Comparison of ENCODE assay signal across 18 cellular contexts in the genomic region with DNA sequence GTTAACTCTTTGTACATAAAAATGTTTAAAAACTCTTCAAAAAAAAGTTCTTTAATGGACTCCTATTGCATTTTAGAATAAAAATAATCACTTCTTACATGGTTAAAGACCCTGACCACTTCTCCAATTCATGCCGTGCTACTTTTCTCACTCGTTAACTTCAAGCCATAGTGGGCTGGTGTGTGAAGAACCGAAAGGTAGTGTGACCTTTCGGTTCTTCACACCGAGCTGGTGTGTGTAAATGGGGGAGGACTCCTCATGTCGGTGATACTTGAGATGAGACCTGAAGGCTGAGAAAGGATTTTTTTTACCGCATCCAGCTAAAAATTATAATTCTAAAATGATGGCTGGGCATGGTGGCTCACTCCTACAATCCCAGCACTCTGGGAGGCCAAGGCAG. TPM values are rescaled to one million over a fixed set of nuclear protein-coding genes. Genes with fewer than 3 reads are reported as not detected.
A peak's percentile ranks its signal among the peaks of the same experiment; 100 is the strongest.
DNase-seq lines count a peak whose midpoint lies in the region; ATAC-seq and TF ChIP-seq lines count a peak whose summit lies in the region.
"Had no signal": no experiment of that assay in that cellular context is flagged by ENCODE, and none has a peak within 500 bp of the region (broad histone marks: within the 10 kb centered on the region; RNA-seq: fewer than 3 reads in every experiment).

No MANE protein-coding gene starts in this region.

- H3K9me3 Mint-ChIP-seq in activated CD8-positive, alpha-beta T cell treated with anti-CD3 and anti-CD28 coated beads for 36 hours = no peaks in the 10 kb centered on the region
- no peaks in the 10 kb centered on the region for H3K9me3 Mint-ChIP-seq in activated CD8-positive, alpha-beta T cell treated with anti-CD3 and anti-CD28 coated beads, Interleukin-2, amount 10 ng/mL, durations not matched to agents 7 days and 5 days (ENCODE audit: insufficient read depth)
- H3K9me3 Mint-ChIP-seq in stimulated activated memory B cell treated with anti-CD40 and anti-IgM and Interleukin-4, amounts not matched to agents 10 μg/mL and 1 μg/mL and 100 μg/mL, for 72 hours = peaks cover 3% of the 10 kb centered on the region
- H3K9me3 Mint-ChIP-seq: CD8-positive, alpha-beta T cell had no signal

- H3K4me2 ChIP-seq in OCI-LY3 (ENCODE audit: low read length) = peak overlapping the region; percentile 56
- H3K4me2 ChIP-seq: PC-9 had no signal

- H3K36me3 Mint-ChIP-seq in activated CD8-positive, alpha-beta T cell treated with anti-CD3 and anti-CD28 coated beads for 36 hours (ENCODE audit: low read depth) = peaks cover 4% of the 10 kb centered on the region
- H3K36me3 Mint-ChIP-seq in activated CD8-positive, alpha-beta T cell treated with anti-CD3 and anti-CD28 coated beads, Interleukin-2, amount 10 ng/mL, durations not matched to agents 7 days and 5 days (ENCODE audit: low read depth) = peaks cover 6% of the 10 kb centered on the region
- H3K36me3 Mint-ChIP-seq in stimulated activated memory B cell treated with anti-CD40 and anti-IgM and Interleukin-4, amounts not matched to agents 10 μg/mL and 1 μg/mL and 100 μg/mL, for 72 hours = peaks cover 13% of the 10 kb centered on the region

- H3K4me1 ChIP-seq in OCI-LY3 (ENCODE audit: low read length) = peaks cover 60% of the 10 kb centered on the region
- H3K4me1 ChIP-seq: BE2C, SJCRH30 had no signal

- ATAC-seq in activated CD8-positive, alpha-beta T cell treated with anti-CD3 and anti-CD28 coated beads for 36 hours = no peak
- ATAC-seq in activated CD8-positive, alpha-beta T cell treated with anti-CD3 and anti-CD28 coated beads, Interleukin-2, amount 10 ng/mL, durations not matched to agents 7 days and 5 days = no peak
- ATAC-seq in GM19395 (IDR thresholded peaks at IDR 0.05; ENCODE audit: unreplicated experiment) = peak; percentile 67
- ATAC-seq in stimulated activated memory B cell treated with anti-CD40 and anti-IgM and Interleukin-4, amounts not matched to agents 10 μg/mL and 1 μg/mL and 100 μg/mL, for 72 hours = peak; percentile 48
- ATAC-seq: CD8-positive, alpha-beta T cell had no signal

- intact Hi-C loops in activated CD8-positive, alpha-beta T cell treated with anti-CD3 and anti-CD28 coated beads for 36 hours (cut with micrococcal nuclease) = no loop called here

- POLR2A ChIA-PET in activated CD8-positive, alpha-beta T cell treated with anti-CD3 and anti-CD28 coated beads for 36 hours (lab: Charles Lee) = interaction anchor here (1.0 to 2.5 kb wide), 6 partner anchors 8 to 52 kb away, joined by 3 to 8 read pairs (median 6); no protein-coding TSS in a partner anchor
- POLR2A ChIA-PET in activated CD8-positive, alpha-beta T cell treated with anti-CD3 and anti-CD28 coated beads, Interleukin-2, amount 10 ng/mL, durations not matched to agents 7 days and 5 days (lab: Charles Lee) = interaction anchor here (0.7 to 1.4 kb wide), 2 partner anchors 12 to 18 kb away, joined by 3 to 5 read pairs; no protein-coding TSS in a partner anchor

- H3K9me3 ChIP-seq in OCI-LY3 (ENCODE audit: insufficient read depth, low read length) (no peaks in the 10 kb centered on the region), WERI-Rb-1 (ENCODE audit: severe bottlenecking) (no peaks in the 10 kb centered on the region)
- H3K9me3 ChIP-seq: BE2C, HAP-1, SJCRH30 had no signal

- no peaks in the 10 kb centered on the region for H4K20me1 ChIP-seq in OCI-LY3 (ENCODE audit: insufficient read depth, low read length)

- H3K27me3 Mint-ChIP-seq in activated CD8-positive, alpha-beta T cell treated with anti-CD3 and anti-CD28 coated beads for 36 hours = no peaks in the 10 kb centered on the region
- H3K27me3 Mint-ChIP-seq in activated CD8-positive, alpha-beta T cell treated with anti-CD3 and anti-CD28 coated beads, Interleukin-2, amount 10 ng/mL, durations not matched to agents 7 days and 5 days (ENCODE audit: low read depth) = no peaks in the 10 kb centered on the region
- no peaks in the 10 kb centered on the region for H3K27me3 Mint-ChIP-seq in stimulated activated memory B cell treated with anti-CD40 and anti-IgM and Interleukin-4, amounts not matched to agents 10 μg/mL and 1 μg/mL and 100 μg/mL, for 72 hours

- H3K27me3 ChIP-seq in OCI-LY3 (ENCODE audit: low read depth, low read length) (no peaks in the 10 kb centered on the region), WERI-Rb-1 (ENCODE audit: insufficient read depth, low read depth, severe bottlenecking) (no peaks in the 10 kb centered on the region)
- H3K27me3 ChIP-seq: BE2C, SJCRH30 had no signal

- no peak overlapping the region for H3K4me3 Mint-ChIP-seq in activated CD8-positive, alpha-beta T cell treated with anti-CD3 and anti-CD28 coated beads for 36 hours
- H3K4me3 Mint-ChIP-seq in activated CD8-positive, alpha-beta T cell treated with anti-CD3 and anti-CD28 coated beads, Interleukin-2, amount 10 ng/mL, durations not matched to agents 7 days and 5 days = no peak overlapping the region
- H3K4me3 Mint-ChIP-seq in stimulated activated memory B cell treated with anti-CD40 and anti-IgM and Interleukin-4, amounts not matched to agents 10 μg/mL and 1 μg/mL and 100 μg/mL, for 72 hours = no peak overlapping the region
- H3K4me3 Mint-ChIP-seq: CD8-positive, alpha-beta T cell had no signal

- H3K79me2 ChIP-seq in OCI-LY3 (ENCODE audit: low read length) = peaks cover 44% of the 10 kb centered on the region

- CTCF ChIA-PET in activated CD8-positive, alpha-beta T cell treated with anti-CD3 and anti-CD28 coated beads for 36 hours (lab: Charles Lee) = interaction anchor here (1.1 to 1.8 kb wide), 3 partner anchors 12 to 49 kb away, joined by 3 to 7 read pairs (median 7); no protein-coding TSS in a partner anchor
- CTCF ChIA-PET in activated CD8-positive, alpha-beta T cell treated with anti-CD3 and anti-CD28 coated beads, Interleukin-2, amount 10 ng/mL, durations not matched to agents 7 days and 5 days (lab: Charles Lee) = interaction anchor here (0.8 to 1.4 kb wide), 3 partner anchors 19 to 61 kb away, joined by 3 to 6 read pairs (median 3); a partner anchor contains a TSS

- peak overlapping the region; percentile 22 for H3K4me3 ChIP-seq in OCI-LY3 (ENCODE audit: low read length)
- H3K4me3 ChIP-seq in WERI-Rb-1 (ENCODE audit: low read depth, low read length) = no peak overlapping the region
- H3K4me3 ChIP-seq: HAP-1, PC-9, SJCRH30 had no signal

- no peak overlapping the region for H3K9ac ChIP-seq in OCI-LY3 (ENCODE audit: low read length)

- TF ChIP-seq CTCF in activated CD8-positive, alpha-beta T cell treated with anti-CD3 and anti-CD28 coated beads for 36 hours (IDR thresholded peaks at IDR 0.05) = no peak
- no peak for TF ChIP-seq CTCF in OCI-LY3 (IDR thresholded peaks at IDR 0.05; ENCODE audit: low read depth, low read length)
- no peak for TF ChIP-seq CTCF in WERI-Rb-1 (IDR thresholded peaks at IDR 0.05; ENCODE audit: low read depth, low read length)

- in situ Hi-C loops in KBM-7 (cut with MboI; ENCODE audit: low pct_unique_long_range_greater_than_20kb, low sequenced_read_pairs) = no loop called here

- H3K4me1 Mint-ChIP-seq in activated CD8-positive, alpha-beta T cell treated with anti-CD3 and anti-CD28 coated beads for 36 hours (ENCODE audit: low read depth) = peaks cover 50% of the 10 kb centered on the region
- peaks cover 16% of the 10 kb centered on the region for H3K4me1 Mint-ChIP-seq in activated CD8-positive, alpha-beta T cell treated with anti-CD3 and anti-CD28 coated beads, Interleukin-2, amount 10 ng/mL, durations not matched to agents 7 days and 5 days (ENCODE audit: low read depth)
- H3K4me1 Mint-ChIP-seq in stimulated activated memory B cell treated with anti-CD40 and anti-IgM and Interleukin-4, amounts not matched to agents 10 μg/mL and 1 μg/mL and 100 μg/mL, for 72 hours = peaks cover 30% of the 10 kb centered on the region

- no peak for DNase-seq in activated CD8-positive, alpha-beta T cell treated with anti-CD3 and anti-CD28 coated beads for 36 hours
- DNase-seq in activated CD8-positive, alpha-beta T cell treated with anti-CD3 and anti-CD28 coated beads, Interleukin-2, amount 10 ng/mL, durations not matched to agents 7 days and 5 days = no peak
- DNase-seq in anterior cingulate cortex (lab: John Stamatoyannopoulos, UW) (no peak), KBM-7 (no peak), WERI-Rb-1 (no peak)
- DNase-seq: BE2C; CD8-positive, alpha-beta T cell; DMS79 treated with DMSO at 0.1 percent for 48 hours; NCI-H187 treated with DMSO at 0.1 percent for 48 hours; NCI-H345; NCI-H526 treated with DMSO at 0.1 percent for 48 hours; PC-9; SJCRH30 had no signal

- H3K27ac ChIP-seq in OCI-LY3 (ENCODE audit: low read length) (peak overlapping the region; percentile 46), WERI-Rb-1 (no peak overlapping the region)
- H3K27ac ChIP-seq: 22Rv1, PC-9, SJCRH30 had no signal

- H2AFZ ChIP-seq in OCI-LY3 (ENCODE audit: low read depth, low read length) = no peak overlapping the region
- H2AFZ ChIP-seq: PC-9 had no signal

- H3K27ac Mint-ChIP-seq in activated CD8-positive, alpha-beta T cell treated with anti-CD3 and anti-CD28 coated beads for 36 hours = peak overlapping the region; percentile 36
- H3K27ac Mint-ChIP-seq in activated CD8-positive, alpha-beta T cell treated with anti-CD3 and anti-CD28 coated beads, Interleukin-2, amount 10 ng/mL, durations not matched to agents 7 days and 5 days = no peak overlapping the region
- peak overlapping the region; percentile 75 for H3K27ac Mint-ChIP-seq in stimulated activated memory B cell treated with anti-CD40 and anti-IgM and Interleukin-4, amounts not matched to agents 10 μg/mL and 1 μg/mL and 100 μg/mL, for 72 hours
- H3K27ac Mint-ChIP-seq: CD8-positive, alpha-beta T cell had no signal

- H3K36me3 ChIP-seq in OCI-LY3 (replicated peaks; ENCODE audit: low read depth, low read length) (peaks cover 9% of the 10 kb centered on the region), WERI-Rb-1 (no peaks in the 10 kb centered on the region)
- H3K36me3 ChIP-seq: BE2C, HAP-1, SJCRH30 had no signal

RNA-seq across cellular contexts. Expression of a gene that starts 22.1 kb away (rescaled TPM):
- 10 to 100 TPM; 11.3 to 12.0 TPM for total RNA-seq in activated CD8-positive, alpha-beta T cell treated with anti-CD3 and anti-CD28 coated beads for 36 hours
- 10 to 100 TPM; 26.4 to 29.1 TPM for total RNA-seq in activated CD8-positive, alpha-beta T cell treated with anti-CD3 and anti-CD28 coated beads, Interleukin-2, amount 10 ng/mL, durations not matched to agents 7 days and 5 days

Comparison
In these comparisons a context has a peak if more than half of its experiments do, and no peak if none do; other contexts are left out.
1. ATAC-seq: peak in GM19395 (single experiment) and stimulated activated memory B cell treated with anti-CD40 and anti-IgM and Interleukin-4, amounts not matched to agents 10 μg/mL and 1 μg/mL and 100 μg/mL, for 72 hours (single experiment); none in activated CD8-positive, alpha-beta T cell treated with anti-CD3 and anti-CD28 coated beads for 36 hours (single experiment) and activated CD8-positive, alpha-beta T cell treated with anti-CD3 and anti-CD28 coated beads, Interleukin-2, amount 10 ng/mL, durations not matched to agents 7 days and 5 days (single experiment).